In genomic region chr13:40878321-40878720, GRCh38 we compare ENCODE assay signal across 28 cellular contexts.
DNase-seq lines count a peak whose midpoint lies in the region; ATAC-seq lines count a peak whose summit lies in the region.
"Had no signal": no experiment of that assay in that cellular context is flagged by ENCODE, and none has a peak within 500 bp of the region (broad histone marks: within the 10 kb centered on the region; RNA-seq: fewer than 3 reads in every experiment).

No MANE protein-coding gene starts in this region.

- H3K9me3 Mint-ChIP-seq in naive thymus-derived CD4-positive, alpha-beta T cell, result peaks cover 13 to 90% (median 42%) of the 10 kb centered on the region in 11 donors

- H3K4me3 ChIP-seq in naive thymus-derived CD4-positive, alpha-beta T cell (ENCODE audit: low read length), result no peak overlapping the region
- H3K4me3 ChIP-seq: BLaER1 treated with 17β-estradiol and CSF1 and Interleukin-3, amounts not matched to agents 10 nM and 100 nM; GM23338; K562 had no signal

- H3K9me3 ChIP-seq in naive thymus-derived CD4-positive, alpha-beta T cell (ENCODE audit: control insufficient read depth in 2 of 3, low read length in 3 of 3), result peaks cover 0 to 59% (median 7%) of the 10 kb centered on the region in 3 experiments
- H3K9me3 ChIP-seq: SK-N-SH had no signal

- H3K36me3 ChIP-seq in naive thymus-derived CD4-positive, alpha-beta T cell (ENCODE audit: control insufficient read depth in 2 of 3, insufficient read depth in 3 of 3, low read length in 3 of 3), result peaks cover 3 to 67% (median 14%) of the 10 kb centered on the region in 3 experiments

- no peak overlapping the region for H3K4me3 Mint-ChIP-seq in naive thymus-derived CD4-positive, alpha-beta T cell
- H3K4me3 Mint-ChIP-seq: CD4-positive, alpha-beta memory T cell; GM23338; H9 had no signal

- H3K4me1 Mint-ChIP-seq in naive thymus-derived CD4-positive, alpha-beta T cell, result peaks cover 0 to 20% (median 17%) of the 10 kb centered on the region in 7 donors
- H3K4me1 Mint-ChIP-seq: GM23338, H9 had no signal

- H3K27me3 ChIP-seq in naive thymus-derived CD4-positive, alpha-beta T cell (ENCODE audit: control insufficient read depth in 2 of 2, insufficient read depth in 2 of 2, low read length in 2 of 2), result no peaks in the 10 kb centered on the region
- H3K27me3 ChIP-seq: BLaER1 treated with 17β-estradiol and CSF1 and Interleukin-3, amounts not matched to agents 10 nM and 100 nM had no signal

- no peak overlapping the region for H3K27ac ChIP-seq in naive thymus-derived CD4-positive, alpha-beta T cell (ENCODE audit: low read depth, low read length)
- H3K27ac ChIP-seq: BLaER1 treated with 17β-estradiol and CSF1 and Interleukin-3, amounts not matched to agents 10 nM and 100 nM had no signal

- CTCF ChIA-PET in naive thymus-derived CD4-positive, alpha-beta T cell (lab: Charles Lee), result no interaction called here

- H3K4me1 ChIP-seq in naive thymus-derived CD4-positive, alpha-beta T cell (ENCODE audit: control insufficient read depth in 2 of 2, insufficient read depth in 2 of 2, low read length in 2 of 2), result peaks cover 3 to 7% of the 10 kb centered on the region in 2 donors
- H3K4me1 ChIP-seq: BLaER1 treated with 17β-estradiol and CSF1 and Interleukin-3, amounts not matched to agents 10 nM and 100 nM had no signal

- no peaks in the 10 kb centered on the region for H3K27me3 Mint-ChIP-seq in naive thymus-derived CD4-positive, alpha-beta T cell
- H3K27me3 Mint-ChIP-seq: CD4-positive, alpha-beta memory T cell had no signal

- H3K27ac Mint-ChIP-seq in naive thymus-derived CD4-positive, alpha-beta T cell, result no peak overlapping the region
- H3K27ac Mint-ChIP-seq: GM23338, H9 had no signal

- POLR2A ChIA-PET in naive thymus-derived CD4-positive, alpha-beta T cell (lab: Charles Lee), result no interaction called here

- intact Hi-C loops in naive thymus-derived CD4-positive, alpha-beta T cell (cut with micrococcal nuclease), result no loop called here

- DNase-seq in DMS79 treated with DMSO at 0.1 percent for 48 hours (lab: John Stamatoyannopoulos, UW) (peak; percentile 41), astrocyte of the hippocampus (ENCODE audit: low read depth, low spot score) (peak; percentile 34), iris pigment epithelial cell (ENCODE audit: low read depth) (peak; percentile 57), non-pigmented ciliary epithelial cell (ENCODE audit: low read depth) (peak; percentile 20), T-helper 9 cell (no peak), C1 segment of cervical spinal cord (lab: John Stamatoyannopoulos, UW) (no peak)
- DNase-seq in naive thymus-derived CD4-positive, alpha-beta T cell, result no peak
- DNase-seq: AML-193; CD4-positive, alpha-beta memory T cell; COR-L47; DMS53; H9; Kasumi-1; NCI-H1092 treated with DMSO at 0.1 percent for 48 hours; NCI-H1436 treated with DMSO at 0.1 percent for 48 hours; NCI-H1930; NCI-H2107; NCI-H446 treated with DMSO at 0.1 percent for 48 hours; NCI-H526; NCI-H82; NK-92 treated with Interleukin-12 subunit alpha and Interleukin-12 subunit beta, amount 100 ng/mL, for 24 hours; PC-3; SK-N-SH had no signal

- ATAC-seq in naive thymus-derived CD4-positive, alpha-beta T cell, result no peak
- no peak for ATAC-seq in GM21723 (IDR thresholded peaks at IDR 0.05; ENCODE audit: unreplicated experiment)
- ATAC-seq: GM23338, HepG2, K562, PC-3 had no signal

- H3K36me3 Mint-ChIP-seq in naive thymus-derived CD4-positive, alpha-beta T cell, result peaks cover 46 to 97% (median 90%) of the 10 kb centered on the region in 5 donors

Comparison
In these comparisons a context has a peak if more than half of its experiments do, and no peak if none do; other contexts are left out.
1. DNase-seq: peak in DMS79 treated with DMSO at 0.1 percent for 48 hours (single experiment), astrocyte of the hippocampus (single experiment), iris pigment epithelial cell (single experiment) and non-pigmented ciliary epithelial cell (single experiment); none in T-helper 9 cell (single experiment), C1 segment of cervical spinal cord (0 of 14) and naive thymus-derived CD4-positive, alpha-beta T cell (0 of 9).